Comparison of ENCODE assay signal across 8 cellular contexts in the genomic region with DNA sequence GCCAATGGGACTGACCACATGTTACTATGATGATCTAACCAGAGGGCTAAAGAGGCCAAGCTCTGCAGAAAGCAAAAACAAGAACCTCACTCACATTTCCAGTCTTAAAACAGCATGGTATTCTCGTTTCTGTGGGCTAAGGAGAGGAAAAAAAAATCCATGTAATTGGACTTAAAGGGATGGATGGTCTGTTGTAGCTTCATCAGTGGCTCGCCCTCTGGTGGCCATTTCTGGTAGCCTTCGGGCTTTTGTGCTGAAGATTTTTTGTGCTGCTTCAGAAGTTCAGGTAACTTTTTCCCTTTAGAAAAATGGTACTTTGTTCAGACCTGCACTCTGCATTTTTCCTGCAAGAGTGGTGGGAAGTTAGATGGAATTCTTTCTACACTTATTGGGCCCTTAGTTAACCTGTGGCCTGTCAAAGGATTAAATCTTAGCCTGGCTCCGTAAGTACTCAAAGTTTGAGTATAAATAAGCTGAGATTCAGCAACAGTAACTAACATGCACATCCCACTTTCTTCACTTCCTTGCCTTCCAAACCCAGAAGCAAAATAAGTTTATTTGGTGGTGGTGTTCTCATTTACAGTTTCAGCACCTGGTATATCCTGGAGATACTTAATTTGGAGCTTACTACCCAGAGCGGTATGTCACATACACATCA. TPM values are rescaled to one million over a fixed set of nuclear protein-coding genes. Genes with fewer than 3 reads are reported as not detected.
A peak's percentile ranks its signal among the peaks of the same experiment; 100 is the strongest.
DNase-seq lines count a peak whose midpoint lies in the region; ATAC-seq and TF ChIP-seq lines count a peak whose summit lies in the region.

No MANE protein-coding gene starts in this region.

- ATAC-seq in CD8-positive, alpha-beta T cell = peak; percentile 29
- ATAC-seq in heart left ventricle (peak in 2 of 4 donors; percentile 30 to 61), psoas muscle (peak in 3 of 4 donors; percentile 56 to 80 (median 63)), GM19467 (IDR thresholded peaks at IDR 0.05; ENCODE audit: unreplicated experiment) (no peak)

- no peak overlapping the region for H3K4me3 ChIP-seq in CD8-positive, alpha-beta T cell (ENCODE audit: low read depth, low read length)
- H3K4me3 ChIP-seq in HL-60 (replicated peaks; ENCODE audit: insufficient read depth, low read length) (no peak overlapping the region), SK-N-SH (ENCODE audit: low read depth in 2 of 2, low read length in 1 of 2) (peak overlapping the region in 1 of 2 experiments; percentile 33; a peak in 1 of 4 replicates), heart left ventricle (no peak overlapping the region), psoas muscle (no peak overlapping the region)

- no peak for TF ChIP-seq POLR2A in heart left ventricle (IDR thresholded peaks at IDR 0.05)

- CTCF ChIA-PET in CD8-positive, alpha-beta T cell (lab: Charles Lee) = interaction anchor here (0.6 to 4.4 kb wide), 18 partner anchors 12 to 628 kb away, joined by 3 to 56 read pairs (median 4); partner anchors contain the start of gene DCAF4
- CTCF ChIA-PET in SK-N-SH (lab: Yijun Ruan, JAX) = interaction anchor here (0.6 to 6.7 kb wide), 59 partner anchors 10 to 499 kb away, joined by 3 to 269 read pairs (median 4); partner anchors contain the start of genes DCAF4, DPF3 and RBM25

- peak; percentile 86 for TF ChIP-seq CTCF in CD8-positive, alpha-beta T cell (IDR thresholded peaks at IDR 0.05)
- TF ChIP-seq CTCF in HL-60 (IDR thresholded peaks at IDR 0.05; ENCODE audit: insufficient read depth, low read length) (peak; percentile 63), SK-N-SH (IDR thresholded peaks at IDR 0.05) (peak; percentile 94), heart left ventricle (IDR thresholded peaks at IDR 0.05) (peak; percentile 71 to 94 (median 88)), psoas muscle (IDR thresholded peaks at IDR 0.05) (peak; percentile 85)

- peak; percentile 74 for TF ChIP-seq RAD21 in SK-N-SH (IDR thresholded peaks at IDR 0.05; ENCODE audit: low read length)

- no peaks in the 10 kb centered on the region for H3K79me2 ChIP-seq in SK-N-SH (ENCODE audit: insufficient read depth)

- no peaks in the 10 kb centered on the region for H3K4me1 Mint-ChIP-seq in CD8-positive, alpha-beta T cell (ENCODE audit: low read depth)

- H3K9ac ChIP-seq in SK-N-SH = no peak overlapping the region

- no peaks in the 10 kb centered on the region for H3K27me3 Mint-ChIP-seq in CD8-positive, alpha-beta T cell (ENCODE audit: low read depth)

- no peaks in the 10 kb centered on the region for H3F3A ChIP-seq in SK-N-SH (replicated peaks; ENCODE audit: insufficient read depth)

- H4K20me1 ChIP-seq in SK-N-SH (ENCODE audit: insufficient read depth) = no peaks in the 10 kb centered on the region

- H3K4me1 ChIP-seq in CD8-positive, alpha-beta T cell (ENCODE audit: insufficient read depth, low read length) = no peaks in the 10 kb centered on the region
- H3K4me1 ChIP-seq in SK-N-SH (ENCODE audit: control insufficient read depth in 1 of 2, insufficient read depth in 2 of 2, low read depth in 1 of 2, low read length in 1 of 2) (no peaks in the 10 kb centered on the region), heart left ventricle (no peaks in the 10 kb centered on the region), psoas muscle (no peaks in the 10 kb centered on the region)

- no peak overlapping the region for H2AFZ ChIP-seq in SK-N-SH (ENCODE audit: low read depth)

- H3K9me3 ChIP-seq in CD8-positive, alpha-beta T cell (ENCODE audit: low read length) = no peaks in the 10 kb centered on the region
- H3K9me3 ChIP-seq in SK-N-SH = no peaks in the 10 kb centered on the region
- no peaks in the 10 kb centered on the region for H3K9me3 ChIP-seq in heart left ventricle
- no peaks in the 10 kb centered on the region for H3K9me3 ChIP-seq in psoas muscle

- H3K9me3 Mint-ChIP-seq in CD8-positive, alpha-beta T cell = no peaks in the 10 kb centered on the region

- H3K36me3 Mint-ChIP-seq in CD8-positive, alpha-beta T cell = peaks cover 62% of the 10 kb centered on the region

- no peak overlapping the region for H3K27ac ChIP-seq in CD8-positive, alpha-beta T cell (ENCODE audit: low read depth, low read length)
- H3K27ac ChIP-seq in HL-60 (replicated peaks) (no peak overlapping the region), SK-N-SH (ENCODE audit: low read depth in 2 of 2, low read length in 1 of 2) (no peak overlapping the region), heart left ventricle (no peak overlapping the region), psoas muscle (no peak overlapping the region)

- H3K9me2 ChIP-seq in SK-N-SH = no peaks in the 10 kb centered on the region

- H3K4me2 ChIP-seq in SK-N-SH = no peak overlapping the region

- DNase-seq in CD8-positive, alpha-beta T cell = peak; percentile 39 to 73 (median 52)
- DNase-seq in HL-60 (ENCODE audit: low read depth in 1 of 2, low spot score in 1 of 2) (peak in 1 of 2 experiments; percentile 11), SK-N-SH (peak; percentile 70), heart left ventricle (peak in 3 of 5 donors; percentile 32 to 64 (median 50)), psoas muscle (peak; percentile 56 to 75), SKM-1 treated with dmso at 0.1 percent for 144 hours (lab: John Stamatoyannopoulos, UW; ENCODE audit: unreplicated experiment) (no peak)
- peak; percentile 68 for DNase-seq in activated naive CD4-positive, alpha-beta T cell treated with anti-CD3 and anti-CD28 coated beads, Interleukin-2, amount 50 U/mL, for 16 hours

- POLR2A ChIA-PET in CD8-positive, alpha-beta T cell (lab: Charles Lee) = interaction anchor here (0.6 to 1.1 kb wide), 4 partner anchors 9 to 444 kb away, joined by 3 read pairs; no protein-coding TSS in a partner anchor
- POLR2A ChIA-PET in SK-N-SH (lab: Yijun Ruan, JAX) = interaction anchor here (0.8 to 1.0 kb wide), 2 partner anchors 433 to 435 kb away, joined by 3 read pairs; no protein-coding TSS in a partner anchor

- no peak overlapping the region for H3K27ac Mint-ChIP-seq in CD8-positive, alpha-beta T cell

- TF ChIP-seq EP300 in SK-N-SH (IDR thresholded peaks at IDR 0.05; ENCODE audit: borderline replicate concordance in 1 of 2, low read depth in 1 of 2, low read length in 1 of 2) = no peak

- intact Hi-C loops in CD8-positive, alpha-beta T cell (cut with DNase I, micrococcal nuclease) = loop anchor here (1.0 kb wide), 1 partner anchor 431 kb away; no protein-coding TSS in a partner anchor
- intact Hi-C loops in heart left ventricle (cut with DNase I) (loop anchor here in 9 of 10 donors (1.0 to 5.0 kb wide), 4 partner anchors 431 to 434 kb away; no protein-coding TSS in a partner anchor), psoas muscle (cut with DNase I) (loop anchor here (1.0 to 2.0 kb wide), 2 partner anchors 432 to 434 kb away; no protein-coding TSS in a partner anchor)

- 40% methylated on average over 5 of the region's 5 CpGs for WGBS in SK-N-SH (ENCODE audit: low lambda C conversion rate)
- WGBS in heart left ventricle, 4 donors = 40 to 44% (median 42%) methylated on average over 5 of the region's 5 CpGs
- WGBS in psoas muscle, 3 donors = 40 to 46% (median 44%) methylated on average over 5 of the region's 5 CpGs

- no peak overlapping the region for H3K4me3 Mint-ChIP-seq in CD8-positive, alpha-beta T cell

- peaks cover 3% of the 10 kb centered on the region for H3K36me3 ChIP-seq in CD8-positive, alpha-beta T cell (ENCODE audit: insufficient read depth, low read length)
- H3K36me3 ChIP-seq in SK-N-SH (replicated peaks in 1 of 2; ENCODE audit: control insufficient read depth in 1 of 2, insufficient read depth in 2 of 2, low read length in 1 of 2) = peaks cover 0 to 6% of the 10 kb centered on the region in 2 experiments
- peaks cover 0 to 53% (median 14%) of the 10 kb centered on the region in 9 donors for H3K36me3 ChIP-seq in heart left ventricle
- peaks cover 0 to 72% of the 10 kb centered on the region in 2 donors for H3K36me3 ChIP-seq in psoas muscle (ENCODE audit: insufficient read depth in 1 of 2, low read depth in 1 of 2)

- no peaks in the 10 kb centered on the region for H3K27me3 ChIP-seq in CD8-positive, alpha-beta T cell (ENCODE audit: insufficient read depth, low read length)
- H3K27me3 ChIP-seq in HL-60 (ENCODE audit: insufficient read depth, poor library complexity, severe bottlenecking) = no peaks in the 10 kb centered on the region
- H3K27me3 ChIP-seq in SK-N-SH (ENCODE audit: insufficient read depth) = no peaks in the 10 kb centered on the region
- H3K27me3 ChIP-seq in heart left ventricle = no peaks in the 10 kb centered on the region
- no peaks in the 10 kb centered on the region for H3K27me3 ChIP-seq in psoas muscle (ENCODE audit: insufficient read depth in 3 of 3, low read length in 2 of 3)

TF ChIP-seq in SK-N-SH, 30 proteins besides CTCF, POLR2A, EP300 and RAD21:
- TF ChIP-seq JUND (IDR thresholded peaks at IDR 0.05) = no peak
- TF ChIP-seq SMC3 (IDR thresholded peaks at IDR 0.05; ENCODE audit: low read depth, low read length) = peak; percentile 86

RNA-seq across cellular contexts. Expression of gene DCAF4, which starts 22.3 kb away (rescaled TPM):
- total RNA-seq in CD8-positive, alpha-beta T cell = 10 to 100 TPM; 21.9 to 26.6 TPM
- polyA plus RNA-seq in SK-N-SH (2012; rRNA removed) = 17.9 and 27.8 TPM in 2 replicates
- 14.0 and 16.9 TPM in 2 replicates for polyA plus RNA-seq in SK-N-SH (2012; cell fraction: cytosol; rRNA removed)
- polyA plus RNA-seq in SK-N-SH (2012; cell fraction: nucleus; rRNA removed) = 50.1 and 55.3 TPM in 2 replicates
- 10 to 100 TPM in 2 of 9 donors, 1 to 10 TPM in 7; 5.2 to 13.1 (median 8.6) TPM for total RNA-seq in heart left ventricle
- polyA plus RNA-seq in heart left ventricle = 10 to 100 TPM in 1 of 2 donors, 1 to 10 TPM in 1; 2.4 to 10.0 TPM
- total RNA-seq in psoas muscle = 10 to 100 TPM; 14.3 to 26.0 (median 18.3) TPM
- polyA plus RNA-seq in psoas muscle = 10 to 100 TPM; 11.1 to 21.4 (median 14.2) TPM

RNA-seq across cellular contexts. Expression of gene DPF3, which starts 54.7 kb away (rescaled TPM):
- under 1 TPM; 0.28 to 0.65 TPM for total RNA-seq in CD8-positive, alpha-beta T cell
- 2.8 and 4.1 TPM in 2 replicates for polyA plus RNA-seq in SK-N-SH (2012; rRNA removed)
- 2.4 and 3.2 TPM in 2 replicates for polyA plus RNA-seq in SK-N-SH (2012; cell fraction: cytosol; rRNA removed)
- 8.7 and 10.2 TPM in 2 replicates for polyA plus RNA-seq in SK-N-SH (2012; cell fraction: nucleus; rRNA removed)
- total RNA-seq in heart left ventricle = 10 to 100 TPM; 20.5 to 53.8 (median 40.4) TPM
- 10 to 100 TPM; 13.5 to 21.2 TPM for polyA plus RNA-seq in heart left ventricle
- total RNA-seq in psoas muscle = 10 to 100 TPM; 19.4 to 25.3 (median 23.1) TPM
- polyA plus RNA-seq in psoas muscle = 10 to 100 TPM in 2 of 3 donors, 1 to 10 TPM in 1; 2.3 to 14.9 (median 10.2) TPM

Comparison
In these comparisons a context has a peak if more than half of its experiments do, and no peak if none do; other contexts are left out.
1. RNA of gene DPF3, which starts 54.7 kb away (total RNA-seq): 20.5 to 53.8 TPM in heart left ventricle and 19.4 to 25.3 TPM in psoas muscle; 0.28 to 0.65 TPM in CD8-positive, alpha-beta T cell; every median in the first group is over 10 times any median in the second.
2. Peak in every context shown above with its lines, with median percentiles within 50 percentile points of each other: CTCF ChIP-seq.